Comparison of ENCODE assay signal across 1 cellular context in genomic region chr1:223714849-223715709, GRCh38.
TF ChIP-seq lines count a peak whose summit lies in the region.

No MANE protein-coding gene starts in this region.

TF ChIP-seq in K562, 482 proteins besides CTCF, POLR2A, EP300 and RAD21 (continued from another document and continues in another):
- TF ChIP-seq ZNF609 (CRISPR knock-in tag; IDR thresholded peaks at IDR 0.05; ENCODE audit: borderline replicate concordance) (no peak; the same call in 1 of the 2 replicates), KHSRP (IDR thresholded peaks at IDR 0.05) (no peak), ZSCAN29 (IDR thresholded peaks at IDR 0.05) (no peak), GTF3C2 (IDR thresholded peaks at IDR 0.05; ENCODE audit: borderline replicate concordance, extremely low read depth, insufficient read length) (no peak), ZNF12 (CRISPR knock-in tag; IDR thresholded peaks at IDR 0.05) (0 out of 2 replicates have a peak, but pooled peaks have one; percentile 37), ZNF431 (CRISPR knock-in tag; IDR thresholded peaks at IDR 0.05) (0 out of 2 replicates have a peak, but pooled peaks have one; percentile 51), MECOM (CRISPR knock-in tag; IDR thresholded peaks at IDR 0.05) (0 out of 2 replicates have a peak, but pooled peaks have one; percentile 31), MCM2 (IDR thresholded peaks at IDR 0.05; ENCODE audit: low read depth) (no peak), POU5F1 (IDR thresholded peaks at IDR 0.05; ENCODE audit: borderline replicate concordance, low read depth, low read length, partially characterized antibody) (no peak), ERF (CRISPR knock-in tag; IDR thresholded peaks at IDR 0.05) (no peak), TEAD4 (IDR thresholded peaks at IDR 0.05; ENCODE audit: low read length) (no peak), TEAD4 (CRISPR knock-in tag; IDR thresholded peaks at IDR 0.05; ENCODE audit: borderline replicate concordance) (no peak), ZNF232 (CRISPR knock-in tag; IDR thresholded peaks at IDR 0.05) (no peak), CEBPB (tag; IDR thresholded peaks at IDR 0.05) (peak; percentile 96), ZNF436 (CRISPR knock-in tag; IDR thresholded peaks at IDR 0.05) (no peak), E2F3 (CRISPR knock-in tag; IDR thresholded peaks at IDR 0.05) (0 out of 2 replicates have a peak, but pooled peaks have one; percentile 29), BCL6 (CRISPR knock-in tag; IDR thresholded peaks at IDR 0.05) (no peak), ZNF740 (CRISPR knock-in tag; IDR thresholded peaks at IDR 0.05) (0 out of 2 replicates have a peak, but pooled peaks have one; percentile 49), ZNF740 (tag; IDR thresholded peaks at IDR 0.05) (no peak), BRCA1 (IDR thresholded peaks at IDR 0.05) (no peak), BRCA1 (CRISPR knock-in tag; IDR thresholded peaks at IDR 0.05) (no peak), PCBP1 (IDR thresholded peaks at IDR 0.05; ENCODE audit: low read depth, low read length, poor library complexity, severe bottlenecking) (no peak), KDM4B (IDR thresholded peaks at IDR 0.05; ENCODE audit: borderline replicate concordance in 2 of 2, low read depth in 1 of 2) (no peak), ZBTB2 (IDR thresholded peaks at IDR 0.05) (peak; percentile 63; the same call in 1 of the 2 replicates), TBL1XR1 (IDR thresholded peaks at IDR 0.05; ENCODE audit: low read length in 2 of 2) (peak in 1 of 2 experiments; percentile 27; a peak in 1 of 4 replicates), BRD4 (IDR thresholded peaks at IDR 0.05) (no peak), ZBTB12 (CRISPR knock-in tag; IDR thresholded peaks at IDR 0.05) (no peak), TAF9B (IDR thresholded peaks at IDR 0.05; ENCODE audit: partially characterized antibody) (no peak), U2AF1 (optimal IDR thresholded peaks at IDR 0.05; ENCODE audit: low read depth, low read length) (no peak), LEF1 (IDR thresholded peaks at IDR 0.05) (peak; percentile 35), ZNF197 (CRISPR knock-in tag; IDR thresholded peaks at IDR 0.05; ENCODE audit: low read depth) (no peak), XRCC4 (IDR thresholded peaks at IDR 0.05; ENCODE audit: extremely low read depth, insufficient read depth, insufficient read length) (no peak), ZNF282 (CRISPR knock-in tag; IDR thresholded peaks at IDR 0.05) (no peak), HNRNPH1 (optimal IDR thresholded peaks at IDR 0.05; ENCODE audit: low read depth, low read length) (no peak), ARHGAP35 (IDR thresholded peaks at IDR 0.05; ENCODE audit: partially characterized antibody) (no peak), MLX (CRISPR knock-in tag; conservative IDR thresholded peaks at IDR 0.05) (no peak), HMG20B (CRISPR knock-in tag; IDR thresholded peaks at IDR 0.05) (no peak), SMARCA4 (IDR thresholded peaks at IDR 0.05) (peak; percentile 85; the same call in 1 of the 2 replicates), BRF2 (IDR thresholded peaks at IDR 0.05; ENCODE audit: borderline replicate concordance, insufficient read depth, insufficient read length) (no peak), HOMEZ (CRISPR knock-in tag; IDR thresholded peaks at IDR 0.05) (no peak), NFXL1 (CRISPR knock-in tag; IDR thresholded peaks at IDR 0.05) (no peak), MAFF (IDR thresholded peaks at IDR 0.05; ENCODE audit: low read length) (no peak), ZNF668 (CRISPR knock-in tag; IDR thresholded peaks at IDR 0.05) (no peak), STAT5A (IDR thresholded peaks at IDR 0.05; ENCODE audit: borderline replicate concordance, low read length) (no peak), IRF1 (CRISPR knock-in tag; IDR thresholded peaks at IDR 0.05; ENCODE audit: borderline replicate concordance) (peak; percentile 57; the same call in 1 of the 2 replicates), SOX6 (IDR thresholded peaks at IDR 0.05) (0 out of 2 replicates have a peak, but pooled peaks have one; percentile 19), RNF2 (IDR thresholded peaks at IDR 0.05) (no peak), ARID1B (IDR thresholded peaks at IDR 0.05) (peak; percentile 86), MAFG (tag; conservative IDR thresholded peaks at IDR 0.05) (no peak), NR4A1 (CRISPR knock-in tag; IDR thresholded peaks at IDR 0.05) (no peak), NR4A1 (tag; IDR thresholded peaks at IDR 0.05) (no peak), NCOA1 (IDR thresholded peaks at IDR 0.05; ENCODE audit: low read depth) (peak; percentile 35; the same call in 1 of the 2 replicates), ZNF224 (CRISPR knock-in tag; IDR thresholded peaks at IDR 0.05) (no peak), LCOR (CRISPR knock-in tag; IDR thresholded peaks at IDR 0.05) (no peak)
